ENCODE assay signal across 8 cellular contexts in the genomic region with DNA sequence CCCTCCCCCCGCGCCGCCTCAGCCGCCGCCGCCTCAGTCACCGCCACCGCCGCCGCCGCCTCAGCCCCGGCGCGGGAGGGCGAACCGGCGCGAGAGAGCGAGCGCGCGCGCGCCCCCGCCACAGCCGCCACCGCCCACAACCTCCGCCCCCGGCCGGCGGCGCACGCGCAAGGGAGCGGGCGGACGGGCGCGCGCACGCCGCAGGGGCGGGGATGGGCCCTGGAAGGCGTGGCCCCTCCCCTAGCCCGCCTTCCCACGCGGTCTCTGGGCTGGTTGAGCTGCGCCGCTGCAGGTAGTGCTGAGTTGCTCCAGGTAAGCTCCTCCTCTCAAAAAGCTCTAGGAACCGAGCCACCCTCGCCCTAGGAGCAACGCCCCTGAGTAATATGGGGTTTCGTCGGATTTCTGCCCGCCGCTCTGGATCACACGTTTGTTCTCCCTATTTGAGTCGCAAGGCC. TPM values are rescaled to one million over a fixed set of nuclear protein-coding genes. Genes with fewer than 3 reads are reported as not detected.
A peak's percentile ranks its signal among the peaks of the same experiment; 100 is the strongest.
DNase-seq lines count a peak whose midpoint lies in the region; ATAC-seq and TF ChIP-seq lines count a peak whose summit lies in the region.

A gene (minus strand): TSS at position 96 of the 455 bp plus-strand sequence.

- H3K9me3 Mint-ChIP-seq in GM23338 (peaks cover 3% of the 10 kb centered on the region), neural crest cell (no peaks in the 10 kb centered on the region)

- peaks cover 3% of the 10 kb centered on the region; the same call in 1 of the 3 replicates for H3K36me3 Mint-ChIP-seq in GM23338 (ENCODE audit: low read depth)
- H3K36me3 Mint-ChIP-seq in neural crest cell (ENCODE audit: low read depth): peaks cover 9% of the 10 kb centered on the region

- intact Hi-C loops in stomach (cut with DNase I; ENCODE audit: low total_unique reads): no loop called here

- WGBS in stomach, 5 donors: 0 to 1% (median 1%) methylated on average over 9 to 58 of the region's 58 CpGs

- peaks cover 37% of the 10 kb centered on the region for H3K79me2 ChIP-seq in GM23338 (replicated peaks; ENCODE audit: insufficient read depth)

- H3K4me3 Mint-ChIP-seq in GM23338 (peak within 1 kb of the TSS; percentile 92), neural crest cell (peak within 1 kb of the TSS; percentile 98)

- no peaks in the 10 kb centered on the region for H3K9me2 ChIP-seq in GM23338 (ENCODE audit: insufficient read depth)

- peak; percentile 89 for ATAC-seq in GM23338

- H4K20me1 ChIP-seq in GM23338 (replicated peaks; ENCODE audit: insufficient read depth): 0 out of 2 replicates have a peak, but pooled peaks cover 7% of the 10 kb centered on the region

- no peak for TF ChIP-seq EP300 in stomach (IDR thresholded peaks at IDR 0.05)

- H3K9me3 ChIP-seq in stomach: no peaks in the 10 kb centered on the region

- TF ChIP-seq POLR2A in stomach (IDR thresholded peaks at IDR 0.05): no peak

- no peaks in the 10 kb centered on the region for H3F3A ChIP-seq in GM23338 (replicated peaks; ENCODE audit: low read depth)

- H3K27me3 ChIP-seq in GM23338 (ENCODE audit: insufficient read depth) (no peaks in the 10 kb centered on the region), stomach (no peaks in the 10 kb centered on the region)

- H3K4me2 ChIP-seq in GM23338: peak within 1 kb of the TSS; percentile 93

- H3K4me3 ChIP-seq in GM23338: peak within 1 kb of the TSS; percentile 68
- H3K4me3 ChIP-seq in LNCaP clone FGC (ENCODE audit: low read depth, low read length): peak within 1 kb of the TSS; percentile 76
- peak within 1 kb of the TSS; percentile 76 to 85 for H3K4me3 ChIP-seq in foreskin fibroblast (ENCODE audit: low read depth in 1 of 2, low read length in 2 of 2)
- H3K4me3 ChIP-seq in stomach: peak within 1 kb of the TSS; percentile 69 to 93 (median 84)

- H2AFZ ChIP-seq in GM23338: peak within 1 kb of the TSS; percentile 70

- H3K27ac Mint-ChIP-seq in GM23338 (peak within 1 kb of the TSS; percentile 97), neural crest cell (ENCODE audit: unreplicated experiment) (peak within 1 kb of the TSS; percentile 97)

- DNase-seq in Daoy (ENCODE audit: low read depth) (peak; percentile 95), GM23338 (ENCODE audit: low spot score) (peak; percentile 96), LNCaP clone FGC (ENCODE audit: low read depth) (peak; percentile 85), SHP77 (lab: John Stamatoyannopoulos, UW) (peak; percentile 72 to 80), activated gamma-delta T cell (lab: John Stamatoyannopoulos, UW) (peak; percentile 80), foreskin fibroblast (peak; percentile 83 to 94), neural crest cell (ENCODE audit: low read depth, low spot score) (peak; percentile 68), stomach (peak; percentile 93)

- H3K4me1 Mint-ChIP-seq in GM23338: peaks cover 28% of the 10 kb centered on the region
- peaks cover 44% of the 10 kb centered on the region for H3K4me1 Mint-ChIP-seq in neural crest cell

- H3K27me3 Mint-ChIP-seq in GM23338 (ENCODE audit: insufficient read depth, low read depth, poor library complexity): peaks cover 1% of the 10 kb centered on the region
- H3K27me3 Mint-ChIP-seq in neural crest cell (ENCODE audit: low read depth): no peaks in the 10 kb centered on the region

- H3K36me3 ChIP-seq in GM23338 (ENCODE audit: insufficient read depth): no peaks in the 10 kb centered on the region
- no peaks in the 10 kb centered on the region for H3K36me3 ChIP-seq in stomach

- TF ChIP-seq CTCF in GM23338 (conservative IDR thresholded peaks at IDR 0.05; ENCODE audit: low read depth in 2 of 2) (no peak), LNCaP clone FGC (IDR thresholded peaks at IDR 0.05; ENCODE audit: control insufficient read depth, extremely low read depth, insufficient read depth) (peak; percentile 8; the same call in 1 of the 2 replicates), foreskin fibroblast (IDR thresholded peaks at IDR 0.05; ENCODE audit: low read depth, low read length) (no peak), neural crest cell (conservative IDR thresholded peaks at IDR 0.05) (no peak), stomach (IDR thresholded peaks at IDR 0.05) (peak in 1 of 7 experiments; percentile 3)

- H3K27ac ChIP-seq in GM23338 (ENCODE audit: low read depth) (peak within 1 kb of the TSS; percentile 92), stomach (peak within 1 kb of the TSS; percentile 91 to 99 (median 94))

- H3K4me1 ChIP-seq in GM23338 (ENCODE audit: insufficient read depth) (peaks cover 33% of the 10 kb centered on the region), stomach (peaks cover 24 to 51% (median 35%) of the 10 kb centered on the region in 4 donors)

TF ChIP-seq in GM23338, 12 proteins besides CTCF, POLR2A, EP300 and RAD21:
- no peak for TF ChIP-seq ZNF114 (CRISPR knock-in tag; IDR thresholded peaks at IDR 0.05)
- TF ChIP-seq POLR2AphosphoS5 (IDR thresholded peaks at IDR 0.05; ENCODE audit: low read depth): peak; percentile 77

RNA-seq across cellular contexts. Expression of the gene that starts here (rescaled TPM):
- total RNA-seq in Daoy (2014; rRNA removed; shearing (Covaris generic)): 8.6 and 8.7 TPM in 2 replicates
- total RNA-seq in GM23338 (2014; rRNA removed; shearing (Covaris generic)): 12.0 and 18.4 TPM in 2 replicates
- 7.0 and 8.2 TPM in 2 replicates for polyA plus RNA-seq in GM23338 (2016; fragmentation: Nextera tagmentation; extraction: Ambion mirVana)
- total RNA-seq in neural crest cell: 35.4 and 36.9 TPM in 2 replicates
- total RNA-seq in stomach: 10 to 100 TPM in 2 of 5 donors, 1 to 10 TPM in 3; 7.8 to 26.6 (median 8.9) TPM
- polyA plus RNA-seq in stomach: 10 to 100 TPM in 1 of 3 donors, 1 to 10 TPM in 2; 5.0 to 11.6 (median 9.6) TPM

Comparison
In these comparisons a context has a peak if more than half of its experiments do, and no peak if none do; other contexts are left out.
1. Peak in every context shown above with its lines: DNase-seq, ATAC-seq, H3K4me3 ChIP-seq and H3K27ac ChIP-seq.